In genomic region chr16:4920826-4921225, GRCh38 we compare ENCODE assay signal across 16 cellular contexts. TPM values are rescaled to one million over a fixed set of nuclear protein-coding genes. Genes with fewer than 3 reads are reported as not detected.
DNase-seq lines count a peak whose midpoint lies in the region; ATAC-seq and TF ChIP-seq lines count a peak whose summit lies in the region.
"Had no signal": no experiment of that assay in that cellular context is flagged by ENCODE, and none has a peak within 500 bp of the region (broad histone marks: within the 10 kb centered on the region; RNA-seq: fewer than 3 reads in every experiment).

No MANE protein-coding gene starts in this region.

- TF ChIP-seq POLR2A in thyroid gland (IDR thresholded peaks at IDR 0.05): no peak

- peaks cover 27 to 48% of the 10 kb centered on the region in 2 donors for H3K4me1 ChIP-seq in thyroid gland
- H3K4me1 ChIP-seq in lower lobe of right lung: peaks cover 33% of the 10 kb centered on the region

- no peak for TF ChIP-seq CTCF in thyroid gland (IDR thresholded peaks at IDR 0.05)
- TF ChIP-seq CTCF in WERI-Rb-1 (IDR thresholded peaks at IDR 0.05; ENCODE audit: low read depth, low read length): no peak
- no peak for TF ChIP-seq CTCF in lower lobe of right lung (IDR thresholded peaks at IDR 0.05)

- WGBS in thyroid gland, 2 donors: 85 to 91% methylated on average over 5 of the region's 5 CpGs

- H3K4me3 ChIP-seq in thyroid gland (replicated peaks in 1 of 3): no peak overlapping the region
- H3K4me3 ChIP-seq in WERI-Rb-1 (ENCODE audit: low read depth, low read length): no peak overlapping the region
- no peak overlapping the region for H3K4me3 ChIP-seq in lower lobe of right lung

- H3K27ac ChIP-seq in thyroid gland (peak overlapping the region in 2 of 3 donors; percentile 40 to 42), WERI-Rb-1 (no peak overlapping the region), lower lobe of right lung (no peak overlapping the region)
- H3K27ac ChIP-seq: 22Rv1 had no signal

- H3K27me3 ChIP-seq in thyroid gland (no peaks in the 10 kb centered on the region), WERI-Rb-1 (ENCODE audit: insufficient read depth, low read depth, severe bottlenecking) (no peaks in the 10 kb centered on the region), lower lobe of right lung (ENCODE audit: low read depth) (no peaks in the 10 kb centered on the region)

- no peaks in the 10 kb centered on the region for H3K36me3 ChIP-seq in thyroid gland
- no peaks in the 10 kb centered on the region for H3K36me3 ChIP-seq in WERI-Rb-1
- no peaks in the 10 kb centered on the region for H3K36me3 ChIP-seq in lower lobe of right lung

- no peaks in the 10 kb centered on the region for H3K9me3 ChIP-seq in thyroid gland
- no peaks in the 10 kb centered on the region for H3K9me3 ChIP-seq in WERI-Rb-1 (ENCODE audit: severe bottlenecking)
- no peaks in the 10 kb centered on the region for H3K9me3 ChIP-seq in lower lobe of right lung

- ATAC-seq in GM21723 (IDR thresholded peaks at IDR 0.05; ENCODE audit: unreplicated experiment) (no peak), HG02763 (IDR thresholded peaks at IDR 0.05; ENCODE audit: unreplicated experiment) (no peak), lower lobe of right lung (no peak)
- ATAC-seq: CD8-positive, alpha-beta T cell had no signal

- DNase-seq in D341Med (ENCODE audit: low spot score) (peak; percentile 9), amniotic epithelial cell (ENCODE audit: low read depth) (peak; percentile 32), fibroblast of peridontal ligament (ENCODE audit: extremely low read depth) (peak; percentile 69), thyroid gland (no peak), WERI-Rb-1 (no peak), lower lobe of right lung (no peak)
- DNase-seq: CD8-positive, alpha-beta T cell; COR-L47; DND-41; GDM1; HCEC 1CT; HFFc6 had no signal

- intact Hi-C loops in thyroid gland (cut with DNase I): no loop called here
- intact Hi-C loops in lower lobe of right lung (cut with DNase I): no loop called here

RNA-seq across cellular contexts. Expression of gene PPL, which starts 16.1 kb away (rescaled TPM):
- total RNA-seq in thyroid gland (10 to 100 TPM; 55.5 to 84.9 (median 72.0) TPM), lower lobe of right lung (60.5 TPM)
- total RNA-seq: CD8-positive, alpha-beta T cell had no signal

RNA-seq across cellular contexts. Expression of gene SEC14L5, which starts 37.3 kb away (rescaled TPM):
- total RNA-seq in thyroid gland (under 1 TPM; 0.11 to 0.33 (median 0.21) TPM), lower lobe of right lung (0.41 TPM)
- total RNA-seq: CD8-positive, alpha-beta T cell; H4; HFFc6 had no signal

Comparison
In these comparisons a context has a peak if more than half of its experiments do, and no peak if none do; other contexts are left out.
1. DNase-seq: peak in D341Med (single experiment), amniotic epithelial cell (single experiment) and fibroblast of peridontal ligament (single experiment); none in thyroid gland (0 of 2), WERI-Rb-1 (single experiment) and lower lobe of right lung (single experiment).
2. H3K27ac ChIP-seq: peak in thyroid gland (2 of 3); none in WERI-Rb-1 (single experiment) and lower lobe of right lung (single experiment).